In the genomic region with DNA sequence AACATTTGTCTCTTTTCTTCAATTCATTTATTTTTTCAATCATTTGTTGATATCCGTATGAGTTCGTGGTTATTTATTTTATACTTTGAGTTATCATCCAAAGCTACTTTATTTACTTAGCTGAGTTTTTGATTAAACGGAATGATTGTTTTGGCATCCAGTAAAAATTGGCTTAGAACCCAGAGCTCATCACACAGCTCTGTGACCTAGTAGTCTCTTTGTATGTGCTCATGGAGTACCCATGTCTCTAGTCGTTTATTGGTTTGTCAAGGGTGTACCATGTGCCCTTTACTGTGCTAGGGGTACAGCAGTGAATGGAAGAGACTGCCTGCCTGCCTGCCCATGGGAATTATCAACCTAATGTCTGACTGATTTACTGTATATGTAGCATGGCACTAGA, we compare ENCODE assay signal across 1 cellular context.
TF ChIP-seq lines count a peak whose summit lies in the region.

No MANE protein-coding gene starts in this region.

TF ChIP-seq in HepG2, 621 proteins besides CTCF, POLR2A, EP300 and RAD21 (continued from another document):
- TF ChIP-seq, protein P1, sequence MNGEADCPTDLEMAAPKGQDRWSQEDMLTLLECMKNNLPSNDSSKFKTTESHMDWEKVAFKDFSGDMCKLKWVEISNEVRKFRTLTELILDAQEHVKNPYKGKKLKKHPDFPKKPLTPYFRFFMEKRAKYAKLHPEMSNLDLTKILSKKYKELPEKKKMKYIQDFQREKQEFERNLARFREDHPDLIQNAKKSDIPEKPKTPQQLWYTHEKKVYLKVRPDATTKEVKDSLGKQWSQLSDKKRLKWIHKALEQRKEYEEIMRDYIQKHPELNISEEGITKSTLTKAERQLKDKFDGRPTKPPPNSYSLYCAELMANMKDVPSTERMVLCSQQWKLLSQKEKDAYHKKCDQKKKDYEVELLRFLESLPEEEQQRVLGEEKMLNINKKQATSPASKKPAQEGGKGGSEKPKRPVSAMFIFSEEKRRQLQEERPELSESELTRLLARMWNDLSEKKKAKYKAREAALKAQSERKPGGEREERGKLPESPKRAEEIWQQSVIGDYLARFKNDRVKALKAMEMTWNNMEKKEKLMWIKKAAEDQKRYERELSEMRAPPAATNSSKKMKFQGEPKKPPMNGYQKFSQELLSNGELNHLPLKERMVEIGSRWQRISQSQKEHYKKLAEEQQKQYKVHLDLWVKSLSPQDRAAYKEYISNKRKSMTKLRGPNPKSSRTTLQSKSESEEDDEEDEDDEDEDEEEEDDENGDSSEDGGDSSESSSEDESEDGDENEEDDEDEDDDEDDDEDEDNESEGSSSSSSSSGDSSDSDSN (CRISPR knock-in tag; IDR thresholded peaks at IDR 0.05), result no peak
